8 cellular contexts compared by ENCODE assay signal in the genomic region with DNA sequence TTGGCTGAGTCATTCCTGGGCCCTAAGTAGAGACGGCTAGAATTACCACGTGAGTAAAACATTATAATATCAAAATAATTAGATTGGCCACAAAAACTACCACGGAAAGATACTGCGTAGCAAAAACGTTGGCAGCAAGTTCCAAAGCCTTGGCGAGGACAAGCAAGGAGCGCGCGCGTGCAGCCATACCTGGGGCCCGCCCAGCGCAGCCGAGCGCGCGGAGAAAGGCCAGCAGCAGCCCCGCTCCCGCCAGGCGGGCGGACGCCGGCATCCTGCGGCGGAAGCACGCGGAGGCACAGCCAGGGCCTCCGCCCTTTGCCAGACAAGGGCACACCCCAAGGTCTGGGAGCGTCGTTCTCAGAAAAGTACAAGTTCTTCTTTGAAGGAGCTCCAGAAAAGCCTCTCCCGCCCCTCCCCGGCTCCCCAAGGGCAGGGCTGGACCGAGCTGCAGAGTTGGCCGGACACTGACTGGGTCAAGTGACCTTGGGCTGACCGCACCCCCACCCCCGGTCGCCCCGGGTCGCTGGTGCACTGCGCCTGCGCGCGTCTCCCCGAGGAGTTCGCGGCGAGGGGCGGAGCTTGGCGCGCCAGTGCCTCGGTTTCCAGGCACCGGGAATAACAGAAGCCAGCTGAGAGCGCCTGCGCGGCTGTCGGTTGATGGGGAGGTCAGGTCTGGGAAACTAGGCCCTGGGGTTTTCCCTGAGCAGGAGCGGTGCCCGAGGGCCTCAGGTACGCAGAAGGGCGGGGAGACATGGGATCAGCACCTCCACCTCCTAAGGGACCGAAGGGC. TPM values are rescaled to one million over a fixed set of nuclear protein-coding genes. Genes with fewer than 3 reads are reported as not detected.
DNase-seq lines count a peak whose midpoint lies in the region; ATAC-seq and TF ChIP-seq lines count a peak whose summit lies in the region.

A gene with protein sequence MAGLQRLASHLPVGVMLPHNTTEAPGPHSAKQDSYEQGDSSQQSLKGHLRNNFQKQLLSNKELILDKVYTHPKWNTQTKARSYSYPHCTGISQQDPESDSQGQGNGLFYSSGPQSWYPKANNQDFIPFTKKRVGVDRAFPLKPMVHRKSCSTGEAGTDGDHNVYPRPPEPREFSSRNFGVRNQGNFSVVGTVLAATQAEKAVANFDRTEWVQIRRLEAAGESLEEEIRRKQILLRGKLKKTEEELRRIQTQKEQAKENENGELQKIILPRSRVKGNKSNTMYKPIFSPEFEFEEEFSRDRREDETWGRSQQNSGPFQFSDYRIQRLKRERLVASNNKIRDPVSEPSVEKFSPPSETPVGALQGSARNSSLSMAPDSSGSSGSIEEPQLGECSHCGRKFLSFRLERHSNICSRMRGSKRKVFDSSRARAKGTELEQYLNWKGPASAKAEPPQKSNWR (plus strand): TSS at position 621 of the 790 bp plus-strand sequence. CDS start 933 bp downstream, outside the sequence.

- peak; percentile 69 for ATAC-seq in GM21528 (IDR thresholded peaks at IDR 0.05; ENCODE audit: low FRiP score, unreplicated experiment)

- peak within 1 kb of the TSS; percentile 58 for H3K27ac Mint-ChIP-seq in activated naive CD8-positive, alpha-beta T cell
- peak within 1 kb of the TSS; percentile 95 for H3K27ac Mint-ChIP-seq in glutamatergic neuron (ENCODE audit: unreplicated experiment)

- peak within 1 kb of the TSS; percentile 48 for H3K27ac ChIP-seq in thymus (ENCODE audit: low read depth)

- TF ChIP-seq CTCF in glutamatergic neuron (IDR thresholded peaks at IDR 0.05; ENCODE audit: partially characterized antibody, unreplicated experiment) = no peak

- DNase-seq in D341Med (ENCODE audit: low spot score) = peak; percentile 71
- DNase-seq in LHCN-M2 (ENCODE audit: low read depth) = peak; percentile 89
- DNase-seq in SK-N-DZ (ENCODE audit: low spot score) = peak; percentile 88
- DNase-seq in glutamatergic neuron = peak; percentile 91
- peak; percentile 93 for DNase-seq in occipital lobe (lab: John Stamatoyannopoulos, UW)

- H3K27me3 Mint-ChIP-seq in activated naive CD8-positive, alpha-beta T cell = no peaks in the 10 kb centered on the region
- H3K27me3 Mint-ChIP-seq in glutamatergic neuron (ENCODE audit: unreplicated experiment) = peaks cover 3% of the 10 kb centered on the region

- no peaks in the 10 kb centered on the region for H3K36me3 Mint-ChIP-seq in activated naive CD8-positive, alpha-beta T cell
- no peaks in the 10 kb centered on the region for H3K36me3 Mint-ChIP-seq in glutamatergic neuron (ENCODE audit: unreplicated experiment)

- peaks cover 8% of the 10 kb centered on the region for H3K4me1 Mint-ChIP-seq in activated naive CD8-positive, alpha-beta T cell (ENCODE audit: low read depth)
- H3K4me1 Mint-ChIP-seq in glutamatergic neuron (ENCODE audit: low read depth, unreplicated experiment) = peaks cover 2% of the 10 kb centered on the region

- 7% methylated on average over 60 of the region's 60 CpGs for WGBS in thymus

- peak within 1 kb of the TSS; percentile 27 for H3K4me3 Mint-ChIP-seq in activated naive CD8-positive, alpha-beta T cell
- H3K4me3 Mint-ChIP-seq in glutamatergic neuron (ENCODE audit: unreplicated experiment) = peak within 1 kb of the TSS; percentile 16

- no peaks in the 10 kb centered on the region for H3K9me3 Mint-ChIP-seq in activated naive CD8-positive, alpha-beta T cell (ENCODE audit: low read depth)
- peaks cover 2% of the 10 kb centered on the region for H3K9me3 Mint-ChIP-seq in glutamatergic neuron (ENCODE audit: unreplicated experiment)

- H3K4me3 ChIP-seq in thymus (ENCODE audit: low read length) = peak within 1 kb of the TSS; percentile 48

- no peaks in the 10 kb centered on the region for H3K9me3 ChIP-seq in thymus (ENCODE audit: control insufficient read depth)

- H3K27me3 ChIP-seq in thymus (ENCODE audit: control insufficient read depth, insufficient read depth) = no peaks in the 10 kb centered on the region

- peaks cover under 1% of the 10 kb centered on the region for H3K4me1 ChIP-seq in thymus (ENCODE audit: control insufficient read depth, insufficient read depth, low read length)

- H3K36me3 ChIP-seq in thymus (ENCODE audit: control insufficient read depth, insufficient read depth) = no peaks in the 10 kb centered on the region

RNA-seq across cellular contexts. Expression of the gene that starts here (rescaled TPM):
- total RNA-seq in LHCN-M2 (2014; rRNA removed) = 0.38 and 1.3 TPM in 2 replicates
- 0.55 TPM for polyA plus RNA-seq in LHCN-M2 (2012)
- 3.4 and 6.9 TPM in 2 replicates for polyA plus RNA-seq in SK-N-DZ (2014; cell fraction: cytosol; rRNA removed)
- polyA plus RNA-seq in SK-N-DZ (2014; cell fraction: nucleus; rRNA removed) = 0.95 and 1.7 TPM in 2 replicates
- total RNA-seq in glutamatergic neuron (ENCODE audit: unreplicated experiment) = 3.2 TPM
- total RNA-seq in occipital lobe = 2.8 TPM
- polyA plus RNA-seq in thymus = 7.2 TPM

Comparison
In these comparisons a context has a peak if more than half of its experiments do, and no peak if none do; other contexts are left out.
1. Peak in every context shown above with its lines: DNase-seq, ATAC-seq, H3K4me3 ChIP-seq and H3K27ac ChIP-seq.